Comparison of ENCODE assay signal across 35 cellular contexts in the genomic region with DNA sequence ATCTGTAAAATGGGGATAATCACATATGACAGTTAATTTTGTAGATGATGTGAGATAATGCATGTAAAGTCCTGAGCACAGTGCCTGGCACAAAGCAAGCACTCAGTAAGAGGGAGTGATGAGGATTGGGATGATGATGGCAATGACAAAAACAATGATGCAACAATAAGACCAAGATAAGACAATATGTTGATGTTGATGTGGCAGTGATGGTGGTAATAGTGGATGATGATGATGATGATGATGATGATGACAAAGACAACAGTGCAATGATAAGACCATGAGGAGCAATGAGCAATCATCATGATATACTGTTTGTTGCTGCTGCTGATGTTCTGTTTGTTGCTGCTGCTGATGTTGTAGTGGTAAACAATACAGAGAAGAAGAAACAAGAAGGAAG.
"Had no signal": no experiment of that assay in that cellular context is flagged by ENCODE, and none has a peak within 500 bp of the region (broad histone marks: within the 10 kb centered on the region; RNA-seq: fewer than 3 reads in every experiment).

No MANE protein-coding gene starts in this region.

- H3K9me3 ChIP-seq: MG63 had no signal

- H3K4me3 ChIP-seq: MG63 had no signal

- H3K36me3 ChIP-seq: MG63 had no signal

- DNase-seq: Kasumi-1, MG63, MM.1S, MV-4-11, NCI-H1048, NCI-H1092, NCI-H1092 treated with DMSO at 0.1 percent for 48 hours, NCI-H1105, NCI-H1105 treated with DMSO at 0.1 percent for 48 hours, NCI-H1417, NCI-H1417 treated with DMSO at 0.1 percent for 48 hours, NCI-H1436, NCI-H1436 treated with DMSO at 0.1 percent for 48 hours, NCI-H146, NCI-H1694, NCI-H1694 treated with DMSO at 0.1 percent for 48 hours, NCI-H187, NCI-H187 treated with DMSO at 0.1 percent for 48 hours, NCI-H1930, NCI-H2029, NCI-H2029 treated with DMSO at 0.1 percent for 48 hours, NCI-H2081, NCI-H2081 treated with DMSO at 0.1 percent for 48 hours, NCI-H2107, NCI-H2171, NCI-H2171 treated with DMSO at 0.1 percent for 48 hours, NCI-H2227 treated with DMSO at 0.1 percent for 48 hours, NCI-H226, NCI-H345, NCI-H446, NCI-H446 treated with DMSO at 0.1 percent for 48 hours, NCI-H510A, NCI-H510A treated with DMSO at 0.1 percent for 48 hours, NCI-H524, NCI-H524 treated with DMSO at 0.1 percent for 48 hours had no signal
